8 cellular contexts compared by ENCODE assay signal in genomic region chr4:13484045-13484748, GRCh38. TPM values are rescaled to one million over a fixed set of nuclear protein-coding genes. Genes with fewer than 3 reads are reported as not detected.
DNase-seq lines count a peak whose midpoint lies in the region; ATAC-seq and TF ChIP-seq lines count a peak whose summit lies in the region.

Gene RAB28, minus strand, starts transcription at chr4:13484340.

- H3F3A ChIP-seq in smooth muscle cell (ENCODE audit: low read depth) = no peaks in the 10 kb centered on the region

- peaks cover 21 to 35% of the 10 kb centered on the region in 2 donors for H3K4me1 Mint-ChIP-seq in immature natural killer cell

- DNase-seq in AG09319 (ENCODE audit: extremely low read depth, low read depth) (peak; percentile 87), NCI-H345 treated with DMSO at 0.1 percent for 48 hours (lab: John Stamatoyannopoulos, UW; ENCODE audit: unreplicated experiment) (peak; percentile 80), caudate nucleus (lab: John Stamatoyannopoulos, UW) (peak; percentile 80 to 100 (median 96)), immature natural killer cell (peak; percentile 93 to 95 (median 95)), smooth muscle cell (lab: John Stamatoyannopoulos, UW; ENCODE audit: unreplicated experiment) (peak; percentile 94)
- DNase-seq in activated CD4-positive, CD25-positive, alpha-beta regulatory T cell (lab: John Stamatoyannopoulos, UW) = peak; percentile 83 to 91 (median 87)

- H3K79me2 ChIP-seq in smooth muscle cell (ENCODE audit: low read depth) = peaks cover 38% of the 10 kb centered on the region

- no peaks in the 10 kb centered on the region for H3K27me3 ChIP-seq in smooth muscle cell (ENCODE audit: low read depth)

- TF ChIP-seq CTCF in AG09319 (IDR thresholded peaks at IDR 0.05; ENCODE audit: low read depth, low read length) (no peak), smooth muscle cell (IDR thresholded peaks at IDR 0.05; ENCODE audit: borderline replicate concordance, insufficient read depth, poor library complexity, severe bottlenecking) (no peak)

- H3K27ac ChIP-seq in caudate nucleus (ENCODE audit: low read depth, low read length) = peak within 1 kb of the TSS; percentile 99
- peak within 1 kb of the TSS; percentile 97 for H3K27ac ChIP-seq in smooth muscle cell (ENCODE audit: low read depth)

- ATAC-seq in GM19035 (IDR thresholded peaks at IDR 0.05; ENCODE audit: unreplicated experiment) (peak; percentile 96), HG03342 (IDR thresholded peaks at IDR 0.05; ENCODE audit: unreplicated experiment) (peak; percentile 95)

- no peaks in the 10 kb centered on the region for H3K9me3 ChIP-seq in smooth muscle cell (replicated peaks; ENCODE audit: low read depth)

- H3K9me3 Mint-ChIP-seq in immature natural killer cell = no peaks in the 10 kb centered on the region

- H4K20me1 ChIP-seq in smooth muscle cell (ENCODE audit: low read depth) = peaks cover 14% of the 10 kb centered on the region

- peak within 1 kb of the TSS; percentile 93 to 100 (median 98) for H3K27ac Mint-ChIP-seq in immature natural killer cell

- H3K27me3 Mint-ChIP-seq in immature natural killer cell (ENCODE audit: low read depth in 3 of 3) = peaks cover 3 to 11% (median 8%) of the 10 kb centered on the region in 3 donors

- 0% methylated on average over 48 of the region's 68 CpGs for WGBS in smooth muscle cell (ENCODE audit: low lambda C conversion rate)

- peak within 1 kb of the TSS; percentile 99 for H3K9ac ChIP-seq in smooth muscle cell (ENCODE audit: low read depth)

- no peaks in the 10 kb centered on the region for H3K36me3 Mint-ChIP-seq in immature natural killer cell

- peak within 1 kb of the TSS; percentile 88 for H3K4me3 ChIP-seq in smooth muscle cell

- peak within 1 kb of the TSS; percentile 92 for H2AFZ ChIP-seq in smooth muscle cell (ENCODE audit: low read depth)

- peak within 1 kb of the TSS; percentile 86 to 96 (median 93) for H3K4me3 Mint-ChIP-seq in immature natural killer cell

- H3K4me1 ChIP-seq in smooth muscle cell (ENCODE audit: low read depth) = peaks cover 26% of the 10 kb centered on the region

- H3K36me3 ChIP-seq in smooth muscle cell (ENCODE audit: low read depth) = no peaks in the 10 kb centered on the region

- H3K4me2 ChIP-seq in smooth muscle cell = peak within 1 kb of the TSS; percentile 85

RNA-seq across cellular contexts. Expression of gene RAB28, which starts in this region (rescaled TPM):
- polyA plus RNA-seq in immature natural killer cell (10 to 100 TPM; 16.8 to 25.2 (median 20.7) TPM), smooth muscle cell (32.8 and 36.8 TPM in 2 replicates)
- total RNA-seq in smooth muscle cell = 37.2 and 40.7 TPM in 2 replicates

Comparison
In these comparisons a context has a peak if more than half of its experiments do, and no peak if none do; other contexts are left out.
1. Peak in every context shown above with its lines: DNase-seq, ATAC-seq, H3K4me3 ChIP-seq and H3K27ac ChIP-seq.